In genomic region chr20:40568200-40568599, GRCh38 we compare ENCODE assay signal across 18 cellular contexts.
DNase-seq lines count a peak whose midpoint lies in the region; ATAC-seq and TF ChIP-seq lines count a peak whose summit lies in the region.
"Had no signal": no experiment of that assay in that cellular context is flagged by ENCODE, and none has a peak within 500 bp of the region (broad histone marks: within the 10 kb centered on the region; RNA-seq: fewer than 3 reads in every experiment).

No MANE protein-coding gene starts in this region.

- H3K4me1 Mint-ChIP-seq in MCF 10A (ENCODE audit: insufficient read depth, unreplicated experiment), result peaks cover 29% of the 10 kb centered on the region
- H3K4me1 Mint-ChIP-seq in stimulated activated effector memory CD8-positive, alpha-beta T cell treated with anti-CD3 and anti-CD28 coated beads, Interleukin-12 subunit alpha, Interleukin-12 subunit beta, amount 100 ng/mL, for 72 hours, result no peaks in the 10 kb centered on the region
- H3K4me1 Mint-ChIP-seq: CD8-positive, alpha-beta memory T cell had no signal

- H3K4me3 ChIP-seq in breast epithelium, result no peak overlapping the region
- H3K4me3 ChIP-seq in epithelial cell of esophagus (ENCODE audit: low read length), result no peak overlapping the region
- H3K4me3 ChIP-seq: BLaER1 treated with 17β-estradiol and CSF1 and Interleukin-3, amounts not matched to agents 10 nM and 100 nM; SJSA1 had no signal

- peak; percentile 23 for ATAC-seq in stimulated activated effector memory CD8-positive, alpha-beta T cell treated with anti-CD3 and anti-CD28 coated beads, Interleukin-12 subunit alpha, Interleukin-12 subunit beta, amount 100 ng/mL, for 72 hours
- ATAC-seq in GM18505 (IDR thresholded peaks at IDR 0.05; ENCODE audit: unreplicated experiment), result no peak

- CTCF ChIA-PET in MCF 10A (lab: Yijun Ruan, JAX), result interaction anchor here (0.6 to 6.6 kb wide), 9 partner anchors 14 to 407 kb away, joined by 3 to 36 read pairs (median 4); partner anchors contain the start of gene MAFB

- intact Hi-C loops in MCF 10A (cut with micrococcal nuclease) (no loop called here), breast epithelium (cut with DNase I; ENCODE audit: low total_unique reads) (no loop called here)

- no peak overlapping the region for H3K4me3 Mint-ChIP-seq in MCF 10A (ENCODE audit: unreplicated experiment)
- H3K4me3 Mint-ChIP-seq in stimulated activated effector memory CD8-positive, alpha-beta T cell treated with anti-CD3 and anti-CD28 coated beads, Interleukin-12 subunit alpha, Interleukin-12 subunit beta, amount 100 ng/mL, for 72 hours, result no peak overlapping the region
- H3K4me3 Mint-ChIP-seq: CD8-positive, alpha-beta memory T cell had no signal

- H3K27me3 ChIP-seq in breast epithelium, result no peaks in the 10 kb centered on the region
- H3K27me3 ChIP-seq: BLaER1 treated with 17β-estradiol and CSF1 and Interleukin-3, amounts not matched to agents 10 nM and 100 nM; SJSA1 had no signal

- no peaks in the 10 kb centered on the region for H3K27me3 Mint-ChIP-seq in MCF 10A (ENCODE audit: insufficient read depth, unreplicated experiment)

- POLR2A ChIA-PET in MCF 10A (lab: Yijun Ruan, JAX), result interaction anchor here (0.5 to 8.3 kb wide), 7 partner anchors 13 to 287 kb away, joined by 3 to 114 read pairs (median 3); partner anchors contain the start of gene MAFB

- no peak for TF ChIP-seq POLR2A in breast epithelium (IDR thresholded peaks at IDR 0.05)
- TF ChIP-seq POLR2A in GM18505 (IDR thresholded peaks at IDR 0.05; ENCODE audit: borderline replicate concordance, extremely low read depth, insufficient read depth, insufficient read length), result no peak

- H3K27ac ChIP-seq in breast epithelium, result no peak overlapping the region
- H3K27ac ChIP-seq: BLaER1 treated with 17β-estradiol and CSF1 and Interleukin-3, amounts not matched to agents 10 nM and 100 nM; SJSA1 had no signal

- no peaks in the 10 kb centered on the region for H3K9me3 ChIP-seq in breast epithelium
- H3K9me3 ChIP-seq: BLaER1 treated with 17β-estradiol and CSF1 and Interleukin-3, amounts not matched to agents 10 nM and 100 nM; SJSA1 had no signal

- DNase-seq in MCF 10A (ENCODE audit: unreplicated experiment), result peak; percentile 68
- no peak for DNase-seq in breast epithelium (ENCODE audit: low spot score in 2 of 2)
- DNase-seq in epithelial cell of esophagus (ENCODE audit: low read depth), result peak; percentile 81
- DNase-seq in kidney tubule cell (ENCODE audit: low spot score), result peak; percentile 82
- DNase-seq in stimulated activated effector memory CD8-positive, alpha-beta T cell treated with anti-CD3 and anti-CD28 coated beads, Interleukin-12 subunit alpha, Interleukin-12 subunit beta, amount 100 ng/mL, for 72 hours (ENCODE audit: low spot score in 2 of 2), result no peak
- no peak for DNase-seq in NCI-H510A (lab: John Stamatoyannopoulos, UW)
- DNase-seq in MV-4-11 (lab: John Stamatoyannopoulos, UW), result no peak
- DNase-seq: 8988T; CD8-positive, alpha-beta memory T cell; DMS79 treated with DMSO at 0.1 percent for 48 hours; GOT3; KG1; NCI-H1105 treated with DMSO at 0.1 percent for 48 hours; NCI-H1694 treated with DMSO at 0.1 percent for 48 hours; NCI-H226 had no signal

- H3K4me1 ChIP-seq in breast epithelium, result no peaks in the 10 kb centered on the region
- H3K4me1 ChIP-seq: SJSA1 had no signal

- no TSS peak for BruUV-seq in MCF 10A (replicated peaks; lab: Mats Ljungman, UMichigan)

- H3K9me3 Mint-ChIP-seq in MCF 10A (ENCODE audit: unreplicated experiment), result no peaks in the 10 kb centered on the region
- peaks cover 2% of the 10 kb centered on the region for H3K9me3 Mint-ChIP-seq in stimulated activated effector memory CD8-positive, alpha-beta T cell treated with anti-CD3 and anti-CD28 coated beads, Interleukin-12 subunit alpha, Interleukin-12 subunit beta, amount 100 ng/mL, for 72 hours

- TF ChIP-seq CTCF in MCF 10A (IDR thresholded peaks at IDR 0.05; ENCODE audit: unreplicated experiment) (no peak), breast epithelium (IDR thresholded peaks at IDR 0.05) (no peak), epithelial cell of esophagus (IDR thresholded peaks at IDR 0.05; ENCODE audit: insufficient read depth, low read depth, low read length, missing control alignments) (no peak)

- no peaks in the 10 kb centered on the region for H3K36me3 ChIP-seq in breast epithelium
- H3K36me3 ChIP-seq: BLaER1 treated with 17β-estradiol and CSF1 and Interleukin-3, amounts not matched to agents 10 nM and 100 nM; SJSA1 had no signal

- H3K27ac Mint-ChIP-seq in MCF 10A (ENCODE audit: low read depth, unreplicated experiment), result no peak overlapping the region
- no peak overlapping the region for H3K27ac Mint-ChIP-seq in stimulated activated effector memory CD8-positive, alpha-beta T cell treated with anti-CD3 and anti-CD28 coated beads, Interleukin-12 subunit alpha, Interleukin-12 subunit beta, amount 100 ng/mL, for 72 hours
- H3K27ac Mint-ChIP-seq: CD8-positive, alpha-beta memory T cell had no signal

- no peaks in the 10 kb centered on the region for H3K36me3 Mint-ChIP-seq in MCF 10A (ENCODE audit: insufficient read depth, unreplicated experiment)
- H3K36me3 Mint-ChIP-seq in stimulated activated effector memory CD8-positive, alpha-beta T cell treated with anti-CD3 and anti-CD28 coated beads, Interleukin-12 subunit alpha, Interleukin-12 subunit beta, amount 100 ng/mL, for 72 hours, result no peaks in the 10 kb centered on the region
- H3K36me3 Mint-ChIP-seq: CD8-positive, alpha-beta memory T cell had no signal

Comparison
In these comparisons a context has a peak if more than half of its experiments do, and no peak if none do; other contexts are left out.
1. DNase-seq: peak in MCF 10A (single experiment), epithelial cell of esophagus (single experiment) and kidney tubule cell (single experiment); none in breast epithelium (0 of 2), stimulated activated effector memory CD8-positive, alpha-beta T cell treated with anti-CD3 and anti-CD28 coated beads, Interleukin-12 subunit alpha, Interleukin-12 subunit beta, amount 100 ng/mL, for 72 hours (0 of 2), NCI-H510A (single experiment) and MV-4-11 (single experiment).